ENCODE assay signal across 23 cellular contexts in genomic region chr20:62712606-62713005, GRCh38. TPM values are rescaled to one million over a fixed set of nuclear protein-coding genes. Genes with fewer than 3 reads are reported as not detected.
"Had no signal": no experiment of that assay in that cellular context is flagged by ENCODE, and none has a peak within 500 bp of the region (broad histone marks: within the 10 kb centered on the region; RNA-seq: fewer than 3 reads in every experiment).

No MANE protein-coding gene starts in this region.

- H3K4me3 ChIP-seq: esophagus muscularis mucosa, gastrocnemius medialis, heart right ventricle, left lung, lower lobe of right lung, neural progenitor cell, pancreas, skin epidermis, stomach had no signal

- ATAC-seq: effector memory CD8-positive, alpha-beta T cell; gastrocnemius medialis; left lung; lower lobe of right lung; natural killer cell treated with Interleukin-12 subunit alpha and Interleukin-12 subunit beta and Interleukin-15 and Interleukin-18, amount 100 ng/mL, for 72 hours; sciatic nerve had no signal

- H3K27ac Mint-ChIP-seq: effector memory CD8-positive, alpha-beta T cell; memory B cell; mesothelial cell of epicardium; natural killer cell treated with Interleukin-12 subunit alpha and Interleukin-12 subunit beta and Interleukin-15 and Interleukin-18, amount 100 ng/mL, for 72 hours; progenitor cell of endocrine pancreas; type B pancreatic cell had no signal

- H3K9me3 Mint-ChIP-seq: effector memory CD8-positive, alpha-beta T cell; natural killer cell treated with Interleukin-12 subunit alpha and Interleukin-12 subunit beta and Interleukin-15 and Interleukin-18, amount 100 ng/mL, for 72 hours; type B pancreatic cell had no signal

- H3K9ac ChIP-seq: neural progenitor cell had no signal

- H3K4me3 Mint-ChIP-seq: effector memory CD8-positive, alpha-beta T cell; memory B cell; mesothelial cell of epicardium; natural killer cell treated with Interleukin-12 subunit alpha and Interleukin-12 subunit beta and Interleukin-15 and Interleukin-18, amount 100 ng/mL, for 72 hours; neural progenitor cell; type B pancreatic cell had no signal

- DNase-seq: effector memory CD8-positive, alpha-beta T cell; gastrocnemius medialis; hypothalamus; lower lobe of right lung; occipital lobe; stimulated activated CD4-positive, alpha-beta T cell treated with anti-CD3 and anti-CD28 coated beads, Interleukin-2, amount 100 ng/mL, for 24 hours; stimulated activated CD4-positive, alpha-beta T cell treated with anti-CD3 and anti-CD28 coated beads, Interleukin-4, amount 100 ng/mL, for 4 hours; stimulated activated naive CD4-positive, alpha-beta T cell had no signal

- H3K9me3 ChIP-seq: esophagus muscularis mucosa, gastrocnemius medialis, heart right ventricle, left lung, lower lobe of right lung, pancreas, stomach had no signal

- H3K27ac ChIP-seq: epithelial cell of prostate, gastrocnemius medialis, heart right ventricle, left lung, lower lobe of right lung, neural progenitor cell, pancreas, skin epidermis, stomach had no signal

- H3K36me3 ChIP-seq: esophagus muscularis mucosa, gastrocnemius medialis, heart right ventricle, left lung, lower lobe of right lung, neural progenitor cell, pancreas, stomach had no signal

- H3K4me1 ChIP-seq: gastrocnemius medialis, lower lobe of right lung, pancreas had no signal

- H3K36me3 Mint-ChIP-seq: memory B cell; mesothelial cell of epicardium; natural killer cell treated with Interleukin-12 subunit alpha and Interleukin-12 subunit beta and Interleukin-15 and Interleukin-18, amount 100 ng/mL, for 72 hours; neural progenitor cell; type B pancreatic cell had no signal

RNA-seq across cellular contexts. Expression of gene NTSR1, which starts 4.0 kb away (rescaled TPM):
- total RNA-seq: lower lobe of right lung; natural killer cell treated with Interleukin-12 subunit alpha and Interleukin-12 subunit beta and Interleukin-15 and Interleukin-18, amount 100 ng/mL, for 72 hours; progenitor cell of endocrine pancreas; renal cortical epithelial cell had no signal
- polyA plus RNA-seq: heart right ventricle had no signal
